In genomic region chr2:182716665-182716990, GRCh38 we compare ENCODE assay signal across 9 cellular contexts. TPM values are rescaled to one million over a fixed set of nuclear protein-coding genes. Genes with fewer than 3 reads are reported as not detected.
DNase-seq lines count a peak whose midpoint lies in the region; ATAC-seq and TF ChIP-seq lines count a peak whose summit lies in the region.
"Had no signal": no experiment of that assay in that cellular context is flagged by ENCODE, and none has a peak within 500 bp of the region (broad histone marks: within the 10 kb centered on the region; RNA-seq: fewer than 3 reads in every experiment).

No MANE protein-coding gene starts in this region.

- WGBS in hepatocyte (ENCODE audit: low lambda C conversion rate, missing lambda C conversion rate): 2% methylated on average over 12 of the region's 12 CpGs

- no peaks in the 10 kb centered on the region for H4K20me1 ChIP-seq in hepatocyte (ENCODE audit: insufficient read depth, poor library complexity, severe bottlenecking)

- peak overlapping the region; percentile 95 for H3K4me3 ChIP-seq in CD4-positive, CD25-positive, alpha-beta regulatory T cell (ENCODE audit: low read depth, low read length)
- H3K4me3 ChIP-seq in hepatocyte: peak overlapping the region; percentile 68
- peak overlapping the region; percentile 86 to 90 for H3K4me3 ChIP-seq in stomach smooth muscle (ENCODE audit: low read length in 2 of 2)

- H3K4me2 ChIP-seq in hepatocyte: peak overlapping the region; percentile 87

- peaks cover 2% of the 10 kb centered on the region for H3K36me3 ChIP-seq in CD4-positive, CD25-positive, alpha-beta regulatory T cell (ENCODE audit: control insufficient read depth, insufficient read depth, low read length)
- H3K36me3 ChIP-seq in hepatocyte (replicated peaks; ENCODE audit: insufficient read depth, low read depth) (no peaks in the 10 kb centered on the region), stomach smooth muscle (ENCODE audit: control insufficient read depth in 2 of 2, insufficient read depth in 2 of 2, low read length in 2 of 2) (peaks cover 0 to 4% of the 10 kb centered on the region in 2 donors)

- no peak for TF ChIP-seq CTCF in hepatocyte (IDR thresholded peaks at IDR 0.05; ENCODE audit: poor library complexity)

- H3K4me3 Mint-ChIP-seq in CD4-positive, CD25-positive, alpha-beta regulatory T cell: no peak overlapping the region
- H3K4me3 Mint-ChIP-seq: IgD-negative memory B cell had no signal

- no peaks in the 10 kb centered on the region for H3K9me3 Mint-ChIP-seq in CD4-positive, CD25-positive, alpha-beta regulatory T cell
- H3K9me3 Mint-ChIP-seq: IgD-negative memory B cell had no signal

- peaks cover 6% of the 10 kb centered on the region for H3K36me3 Mint-ChIP-seq in CD4-positive, CD25-positive, alpha-beta regulatory T cell

- H3K9me3 ChIP-seq in CD4-positive, CD25-positive, alpha-beta regulatory T cell (ENCODE audit: control insufficient read depth in 2 of 2, low read length in 2 of 2): no peaks in the 10 kb centered on the region
- no peaks in the 10 kb centered on the region for H3K9me3 ChIP-seq in hepatocyte (ENCODE audit: low read depth)
- H3K9me3 ChIP-seq in stomach smooth muscle (ENCODE audit: control insufficient read depth in 2 of 2, low read length in 2 of 2): no peaks in the 10 kb centered on the region

- H3K27me3 ChIP-seq in CD4-positive, CD25-positive, alpha-beta regulatory T cell (ENCODE audit: control insufficient read depth, insufficient read depth, low read length): no peaks in the 10 kb centered on the region
- H3K27me3 ChIP-seq in hepatocyte (no peaks in the 10 kb centered on the region), stomach smooth muscle (ENCODE audit: control insufficient read depth in 1 of 2, insufficient read depth in 2 of 2, low read length in 2 of 2) (no peaks in the 10 kb centered on the region)

- peaks cover 19% of the 10 kb centered on the region for H3K79me2 ChIP-seq in hepatocyte

- peaks cover 7% of the 10 kb centered on the region for H3K27me3 Mint-ChIP-seq in CD4-positive, CD25-positive, alpha-beta regulatory T cell
- H3K27me3 Mint-ChIP-seq: IgD-negative memory B cell had no signal

- H3K4me1 ChIP-seq in CD4-positive, CD25-positive, alpha-beta regulatory T cell (ENCODE audit: control insufficient read depth, insufficient read depth, low read length, poor library complexity, severe bottlenecking): peaks cover 24% of the 10 kb centered on the region
- H3K4me1 ChIP-seq in hepatocyte (ENCODE audit: insufficient read depth): peaks cover 6% of the 10 kb centered on the region
- H3K4me1 ChIP-seq in stomach smooth muscle (ENCODE audit: control insufficient read depth, insufficient read depth, low read length): peaks cover 4% of the 10 kb centered on the region

- H3K27ac Mint-ChIP-seq in CD4-positive, CD25-positive, alpha-beta regulatory T cell: no peak overlapping the region
- H3K27ac Mint-ChIP-seq: IgD-negative memory B cell had no signal

- H2AFZ ChIP-seq in hepatocyte: peak overlapping the region; percentile 78

- peak overlapping the region; percentile 83 to 87 for H3K9ac ChIP-seq in stomach smooth muscle (ENCODE audit: low read length in 2 of 2)

- no peaks in the 10 kb centered on the region for H3K9me2 ChIP-seq in hepatocyte (replicated peaks; ENCODE audit: insufficient read depth)

- H3K4me1 Mint-ChIP-seq in CD4-positive, CD25-positive, alpha-beta regulatory T cell: peaks cover 0 to 9% (median 4%) of the 10 kb centered on the region in 4 donors

- no peak for DNase-seq in CD4-positive, CD25-positive, alpha-beta regulatory T cell
- DNase-seq in RPMI8226 (peak; percentile 72), hepatocyte (ENCODE audit: low spot score) (peak; percentile 40), NCI-H82 (lab: John Stamatoyannopoulos, UW) (no peak), SIG-M5 treated with dmso at 0.1 percent for 504 hours (lab: John Stamatoyannopoulos, UW; ENCODE audit: unreplicated experiment) (no peak)

- H3K27ac ChIP-seq in CD4-positive, CD25-positive, alpha-beta regulatory T cell (ENCODE audit: insufficient read depth, low read length, poor library complexity, severe bottlenecking): peak overlapping the region; percentile 80
- H3K27ac ChIP-seq in hepatocyte (peak overlapping the region; percentile 96), stomach smooth muscle (ENCODE audit: low read length) (peak overlapping the region; percentile 56)

- no peak for ATAC-seq in CD4-positive, CD25-positive, alpha-beta regulatory T cell (ENCODE audit: low read depth in 2 of 2)
- peak; percentile 8 for ATAC-seq in GM21737 (IDR thresholded peaks at IDR 0.05; ENCODE audit: unreplicated experiment)
- ATAC-seq in GM19397 (IDR thresholded peaks at IDR 0.05; ENCODE audit: unreplicated experiment): no peak

RNA-seq across cellular contexts. Expression of gene DNAJC10, which starts 0.6 kb away (rescaled TPM):
- 32.9 TPM for total RNA-seq in CD4-positive, CD25-positive, alpha-beta regulatory T cell
- polyA plus RNA-seq in CD4-positive, CD25-positive, alpha-beta regulatory T cell: 10 to 100 TPM; 38.2 to 52.5 (median 49.4) TPM
- total RNA-seq in hepatocyte: 104 and 120 TPM in 2 replicates
- polyA plus RNA-seq in hepatocyte: 56.6 and 67.3 TPM in 2 replicates

Comparison
In these comparisons a context has a peak if more than half of its experiments do, and no peak if none do; other contexts are left out.
1. DNase-seq: peak in RPMI8226 (single experiment) and hepatocyte (single experiment); none in CD4-positive, CD25-positive, alpha-beta regulatory T cell (0 of 3), NCI-H82 (single experiment) and SIG-M5 treated with dmso at 0.1 percent for 504 hours (single experiment).
2. Peak in every context shown above with its lines, with median percentiles within 50 percentile points of each other: H3K27ac ChIP-seq and H3K4me3 ChIP-seq.